ENCODE assay signal across 11 cellular contexts in genomic region chrX:34654939-34655338, GRCh38. TPM values are rescaled to one million over a fixed set of nuclear protein-coding genes. Genes with fewer than 3 reads are reported as not detected.
DNase-seq lines count a peak whose midpoint lies in the region; ATAC-seq and TF ChIP-seq lines count a peak whose summit lies in the region.
"Had no signal": no experiment of that assay in that cellular context is flagged by ENCODE, and none has a peak within 500 bp of the region (broad histone marks: within the 10 kb centered on the region; RNA-seq: fewer than 3 reads in every experiment).

No MANE protein-coding gene starts in this region.

- H3K27ac ChIP-seq in hepatocyte: peak overlapping the region; percentile 49
- peak overlapping the region in 1 of 2 donors; percentile 72 for H3K27ac ChIP-seq in prostate gland

- peak overlapping the region; percentile 84 for H3K4me3 ChIP-seq in BJ (ENCODE audit: low read depth, low read length)
- peak overlapping the region; percentile 92 for H3K4me3 ChIP-seq in adipocyte (ENCODE audit: low read length)
- peak overlapping the region; percentile 74 for H3K4me3 ChIP-seq in hepatocyte
- peak overlapping the region; percentile 54 to 56 for H3K4me3 ChIP-seq in prostate gland

- WGBS in hepatocyte (ENCODE audit: low lambda C conversion rate, missing lambda C conversion rate): 17% methylated on average over 6 of the region's 6 CpGs
- 13% methylated on average over 6 of the region's 6 CpGs for WGBS in prostate gland

- H3K9me2 ChIP-seq in hepatocyte (replicated peaks; ENCODE audit: insufficient read depth): no peaks in the 10 kb centered on the region

- H3K9ac ChIP-seq in adipocyte (ENCODE audit: low read length): peak overlapping the region; percentile 93

- H3K9me3 ChIP-seq in adipocyte (ENCODE audit: control insufficient read depth, low read length) (no peaks in the 10 kb centered on the region), hepatocyte (ENCODE audit: low read depth) (no peaks in the 10 kb centered on the region), prostate gland (no peaks in the 10 kb centered on the region)

- peak overlapping the region; percentile 87 for H3K4me2 ChIP-seq in hepatocyte

- ATAC-seq in GM21723 (IDR thresholded peaks at IDR 0.05; ENCODE audit: unreplicated experiment) (no peak), GM21390 (IDR thresholded peaks at IDR 0.05; ENCODE audit: unreplicated experiment) (no peak)
- ATAC-seq: activated CD4-positive, alpha-beta T cell treated with anti-CD3 and anti-CD28 coated beads for 36 hours had no signal

- H3K36me3 ChIP-seq in BJ (ENCODE audit: control insufficient read depth, insufficient read depth, low read length): no peaks in the 10 kb centered on the region
- H3K36me3 ChIP-seq in adipocyte (ENCODE audit: control insufficient read depth, insufficient read depth, low read length, severe bottlenecking): no peaks in the 10 kb centered on the region
- no peaks in the 10 kb centered on the region for H3K36me3 ChIP-seq in hepatocyte (replicated peaks; ENCODE audit: insufficient read depth, low read depth)
- H3K36me3 ChIP-seq in prostate gland: no peaks in the 10 kb centered on the region

- no peak for DNase-seq in BJ (ENCODE audit: low read depth)
- DNase-seq in adipocyte (ENCODE audit: low read depth): peak; percentile 44
- DNase-seq in hepatocyte (ENCODE audit: low spot score): no peak
- DNase-seq in prostate gland (ENCODE audit: low spot score): no peak
- DNase-seq in COLO829 (ENCODE audit: low spot score): no peak
- no peak for DNase-seq in activated CD4-positive, CD25-positive, alpha-beta regulatory T cell (lab: John Stamatoyannopoulos, UW)
- DNase-seq: activated CD4-positive, alpha-beta T cell treated with anti-CD3 and anti-CD28 coated beads for 36 hours; GOT3; NCI-H1436 treated with DMSO at 0.1 percent for 48 hours had no signal

- TF ChIP-seq CTCF in BJ (IDR thresholded peaks at IDR 0.05; ENCODE audit: insufficient read depth, low read depth, low read length): no peak
- TF ChIP-seq CTCF in hepatocyte (IDR thresholded peaks at IDR 0.05; ENCODE audit: poor library complexity): no peak
- TF ChIP-seq CTCF in prostate gland (IDR thresholded peaks at IDR 0.05): no peak

- H2AFZ ChIP-seq in hepatocyte: no peak overlapping the region

- H4K20me1 ChIP-seq in hepatocyte (ENCODE audit: insufficient read depth, poor library complexity, severe bottlenecking): no peaks in the 10 kb centered on the region

- peaks cover 33% of the 10 kb centered on the region for H3K79me2 ChIP-seq in hepatocyte

- H3K27me3 ChIP-seq in BJ (ENCODE audit: control insufficient read depth, insufficient read depth, low read length) (no peaks in the 10 kb centered on the region), adipocyte (replicated peaks; ENCODE audit: control insufficient read depth, insufficient read depth, low read length) (peaks cover 2% of the 10 kb centered on the region), hepatocyte (peaks cover 11% of the 10 kb centered on the region), prostate gland (replicated peaks; ENCODE audit: insufficient read depth) (no peaks in the 10 kb centered on the region)

- H3K4me1 ChIP-seq in adipocyte (ENCODE audit: control insufficient read depth, insufficient read depth, low read length) (peaks cover 33% of the 10 kb centered on the region), hepatocyte (ENCODE audit: insufficient read depth) (no peaks in the 10 kb centered on the region), prostate gland (replicated peaks) (no peaks in the 10 kb centered on the region)

- POLR2A ChIA-PET in BJ (lab: Charles Lee): no interaction called here

- CTCF ChIA-PET in BJ (lab: Yijun Ruan, JAX): interaction anchor here (0.8 to 1.5 kb wide), 2 partner anchors 17 to 192 kb away, joined by 3 to 4 read pairs; no protein-coding TSS in a partner anchor

- TF ChIP-seq POLR2A in prostate gland (IDR thresholded peaks at IDR 0.05): no peak

- intact Hi-C loops in prostate gland (cut with DNase I): no loop called here

RNA-seq across cellular contexts. Expression of gene TMEM47, which starts 2.1 kb away (rescaled TPM):
- polyA plus RNA-seq in BJ (2011; rRNA removed): 56.9 and 97.9 TPM in 2 replicates
- 41.2 and 41.4 TPM in 2 replicates for polyA minus RNA-seq in BJ (2011; rRNA and poly(A)+ RNA removed)
- total RNA-seq in hepatocyte: 31.2 and 34.1 TPM in 2 replicates
- polyA plus RNA-seq in hepatocyte: 14.7 and 20.8 TPM in 2 replicates
- 10 to 100 TPM; 28.5 to 35.7 TPM for total RNA-seq in prostate gland
- total RNA-seq: activated CD4-positive, alpha-beta T cell treated with anti-CD3 and anti-CD28 coated beads for 36 hours had no signal
